In the genomic region with DNA sequence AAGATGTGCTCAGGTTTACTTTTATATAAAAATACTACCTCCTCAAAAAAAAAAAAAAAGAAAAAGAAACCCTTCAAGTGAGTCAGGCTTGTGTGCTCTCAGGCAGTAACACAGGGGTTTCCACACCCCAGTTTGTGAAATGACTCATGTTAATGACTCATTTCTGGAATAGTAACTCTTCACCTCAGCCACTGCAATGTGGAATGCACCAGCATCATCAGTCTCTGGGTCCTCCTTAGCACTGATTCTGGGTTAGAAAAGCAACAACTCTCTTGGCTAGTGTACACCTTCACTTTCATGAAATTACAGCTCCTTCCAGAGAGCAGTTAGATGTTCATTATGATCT, we compare ENCODE assay signal across 8 cellular contexts.
DNase-seq lines count a peak whose midpoint lies in the region; ATAC-seq and TF ChIP-seq lines count a peak whose summit lies in the region.

No MANE protein-coding gene starts in this region.

- H3K36me3 Mint-ChIP-seq in T-helper 2 cell treated with Interferon-gamma antibody and Interleukin-4, amounts not matched to agents 5 μg/mL and 100 μg/mL, for 36 hours (ENCODE audit: low read depth) = peaks cover 4% of the 10 kb centered on the region
- H3K36me3 Mint-ChIP-seq in nephron progenitor cell (ENCODE audit: low read depth) (peaks cover 15% of the 10 kb centered on the region), GM23338 (ENCODE audit: low read depth) (peaks cover 6% of the 10 kb centered on the region; the same call in 2 of the 3 replicates)

- no peak overlapping the region for H3K4me3 Mint-ChIP-seq in T-helper 2 cell treated with Interferon-gamma antibody and Interleukin-4, amounts not matched to agents 5 μg/mL and 100 μg/mL, for 36 hours
- H3K4me3 Mint-ChIP-seq in nephron progenitor cell (no peak overlapping the region), GM23338 (no peak overlapping the region)

- peaks cover 11% of the 10 kb centered on the region for H3K4me1 Mint-ChIP-seq in T-helper 2 cell treated with Interferon-gamma antibody and Interleukin-4, amounts not matched to agents 5 μg/mL and 100 μg/mL, for 36 hours (ENCODE audit: low read depth)
- peaks cover 11% of the 10 kb centered on the region for H3K4me1 Mint-ChIP-seq in nephron progenitor cell
- no peaks in the 10 kb centered on the region for H3K4me1 Mint-ChIP-seq in GM23338

- peak overlapping the region; percentile 36 for H3K27ac ChIP-seq in ACC112 (ENCODE audit: low read depth, low read length)
- H3K27ac ChIP-seq in GM23338 (ENCODE audit: low read depth) = no peak overlapping the region

- H3K4me2 ChIP-seq in GM23338 = no peak overlapping the region

- no peaks in the 10 kb centered on the region for H4K20me1 ChIP-seq in GM23338 (replicated peaks; ENCODE audit: insufficient read depth)

- H3K4me3 ChIP-seq in ACC112 (ENCODE audit: low read depth, low read length) (no peak overlapping the region), GM23338 (no peak overlapping the region)

- peaks cover 5% of the 10 kb centered on the region for H3K27me3 Mint-ChIP-seq in T-helper 2 cell treated with Interferon-gamma antibody and Interleukin-4, amounts not matched to agents 5 μg/mL and 100 μg/mL, for 36 hours (ENCODE audit: low read depth)
- H3K27me3 Mint-ChIP-seq in nephron progenitor cell (ENCODE audit: low read depth, poor library complexity) (peaks cover 13% of the 10 kb centered on the region), GM23338 (ENCODE audit: insufficient read depth, low read depth, poor library complexity) (peaks cover 4% of the 10 kb centered on the region)

- peaks cover 15% of the 10 kb centered on the region for H3K9me3 Mint-ChIP-seq in T-helper 2 cell treated with Interferon-gamma antibody and Interleukin-4, amounts not matched to agents 5 μg/mL and 100 μg/mL, for 36 hours
- H3K9me3 Mint-ChIP-seq in nephron progenitor cell = peaks cover 41% of the 10 kb centered on the region
- H3K9me3 Mint-ChIP-seq in GM23338 = peaks cover 19% of the 10 kb centered on the region

- H3K27me3 ChIP-seq in ACC112 (ENCODE audit: insufficient read depth, low read length) (0 out of 2 replicates have a peak, but pooled peaks cover 3% of the 10 kb centered on the region), GM23338 (ENCODE audit: insufficient read depth) (no peaks in the 10 kb centered on the region)

- H3K27ac Mint-ChIP-seq in T-helper 2 cell treated with Interferon-gamma antibody and Interleukin-4, amounts not matched to agents 5 μg/mL and 100 μg/mL, for 36 hours = peak overlapping the region; percentile 53
- no peak overlapping the region for H3K27ac Mint-ChIP-seq in nephron progenitor cell
- no peak overlapping the region for H3K27ac Mint-ChIP-seq in GM23338

- no peaks in the 10 kb centered on the region for H3F3A ChIP-seq in GM23338 (replicated peaks; ENCODE audit: low read depth)

- H3K79me2 ChIP-seq in ACC112 (ENCODE audit: control insufficient read depth, insufficient read depth, low read length, unreplicated experiment) (no peaks in the 10 kb centered on the region), GM23338 (replicated peaks; ENCODE audit: insufficient read depth) (no peaks in the 10 kb centered on the region)

- DNase-seq in T-helper 2 cell treated with Interferon-gamma antibody and Interleukin-4, amounts not matched to agents 5 μg/mL and 100 μg/mL, for 36 hours (ENCODE audit: low spot score) = peak; percentile 71
- DNase-seq in myocyte (ENCODE audit: low read depth) = peak; percentile 48
- DNase-seq in nephron progenitor cell = no peak
- no peak for DNase-seq in foreskin melanocyte
- no peak for DNase-seq in GM23338 (ENCODE audit: low spot score)

- TF ChIP-seq CTCF in nephron progenitor cell (IDR thresholded peaks at IDR 0.05) = no peak
- no peak for TF ChIP-seq CTCF in GM23338 (conservative IDR thresholded peaks at IDR 0.05; ENCODE audit: low read depth in 2 of 2)

- H3K36me3 ChIP-seq in ACC112 (ENCODE audit: insufficient read depth, low read length) (no peaks in the 10 kb centered on the region), GM23338 (ENCODE audit: insufficient read depth) (no peaks in the 10 kb centered on the region)

- H3K9me2 ChIP-seq in GM23338 (ENCODE audit: insufficient read depth) = peaks cover 7% of the 10 kb centered on the region; the same call in 1 of the 2 replicates

- H3K4me1 ChIP-seq in ACC112 (ENCODE audit: control insufficient read depth, insufficient read depth, low read length, unreplicated experiment) (peaks cover 5% of the 10 kb centered on the region), GM23338 (ENCODE audit: insufficient read depth) (no peaks in the 10 kb centered on the region)

- H2AFZ ChIP-seq in ACC112 (ENCODE audit: low read length, unreplicated experiment) (no peak overlapping the region), GM23338 (no peak overlapping the region)

- ATAC-seq in GM19023 (IDR thresholded peaks at IDR 0.05; ENCODE audit: unreplicated experiment) (peak; percentile 91), HG03045 (IDR thresholded peaks at IDR 0.05; ENCODE audit: unreplicated experiment) (peak; percentile 86), GM23338 (no peak)

TF ChIP-seq in GM23338, 12 proteins besides CTCF, POLR2A, EP300 and RAD21 (continues in another document):
- TF ChIP-seq ZNF462 (CRISPR knock-in tag; IDR thresholded peaks at IDR 0.05) (no peak), POLR2AphosphoS5 (IDR thresholded peaks at IDR 0.05; ENCODE audit: low read depth) (no peak), CREB1 (CRISPR knock-in tag; IDR thresholded peaks at IDR 0.05; ENCODE audit: low read depth) (no peak), STAT1 (IDR thresholded peaks at IDR 0.05; ENCODE audit: unreplicated experiment) (no peak), ZNF331 (CRISPR knock-in tag; IDR thresholded peaks at IDR 0.05; ENCODE audit: low read depth) (no peak), ZNF114 (CRISPR knock-in tag; IDR thresholded peaks at IDR 0.05) (no peak)
- TF ChIP-seq, protein P1, sequence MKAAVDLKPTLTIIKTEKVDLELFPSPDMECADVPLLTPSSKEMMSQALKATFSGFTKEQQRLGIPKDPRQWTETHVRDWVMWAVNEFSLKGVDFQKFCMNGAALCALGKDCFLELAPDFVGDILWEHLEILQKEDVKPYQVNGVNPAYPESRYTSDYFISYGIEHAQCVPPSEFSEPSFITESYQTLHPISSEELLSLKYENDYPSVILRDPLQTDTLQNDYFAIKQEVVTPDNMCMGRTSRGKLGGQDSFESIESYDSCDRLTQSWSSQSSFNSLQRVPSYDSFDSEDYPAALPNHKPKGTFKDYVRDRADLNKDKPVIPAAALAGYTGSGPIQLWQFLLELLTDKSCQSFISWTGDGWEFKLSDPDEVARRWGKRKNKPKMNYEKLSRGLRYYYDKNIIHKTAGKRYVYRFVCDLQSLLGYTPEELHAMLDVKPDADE (IDR thresholded peaks at IDR 0.05) = no peak

Comparison
In these comparisons a context has a peak if more than half of its experiments do, and no peak if none do; other contexts are left out.
1. DNase-seq: peak in T-helper 2 cell treated with Interferon-gamma antibody and Interleukin-4, amounts not matched to agents 5 μg/mL and 100 μg/mL, for 36 hours (single experiment) and myocyte (single experiment); none in nephron progenitor cell (single experiment), foreskin melanocyte (single experiment) and GM23338 (single experiment).